Comparison of ENCODE assay signal across 8 cellular contexts in the genomic region with DNA sequence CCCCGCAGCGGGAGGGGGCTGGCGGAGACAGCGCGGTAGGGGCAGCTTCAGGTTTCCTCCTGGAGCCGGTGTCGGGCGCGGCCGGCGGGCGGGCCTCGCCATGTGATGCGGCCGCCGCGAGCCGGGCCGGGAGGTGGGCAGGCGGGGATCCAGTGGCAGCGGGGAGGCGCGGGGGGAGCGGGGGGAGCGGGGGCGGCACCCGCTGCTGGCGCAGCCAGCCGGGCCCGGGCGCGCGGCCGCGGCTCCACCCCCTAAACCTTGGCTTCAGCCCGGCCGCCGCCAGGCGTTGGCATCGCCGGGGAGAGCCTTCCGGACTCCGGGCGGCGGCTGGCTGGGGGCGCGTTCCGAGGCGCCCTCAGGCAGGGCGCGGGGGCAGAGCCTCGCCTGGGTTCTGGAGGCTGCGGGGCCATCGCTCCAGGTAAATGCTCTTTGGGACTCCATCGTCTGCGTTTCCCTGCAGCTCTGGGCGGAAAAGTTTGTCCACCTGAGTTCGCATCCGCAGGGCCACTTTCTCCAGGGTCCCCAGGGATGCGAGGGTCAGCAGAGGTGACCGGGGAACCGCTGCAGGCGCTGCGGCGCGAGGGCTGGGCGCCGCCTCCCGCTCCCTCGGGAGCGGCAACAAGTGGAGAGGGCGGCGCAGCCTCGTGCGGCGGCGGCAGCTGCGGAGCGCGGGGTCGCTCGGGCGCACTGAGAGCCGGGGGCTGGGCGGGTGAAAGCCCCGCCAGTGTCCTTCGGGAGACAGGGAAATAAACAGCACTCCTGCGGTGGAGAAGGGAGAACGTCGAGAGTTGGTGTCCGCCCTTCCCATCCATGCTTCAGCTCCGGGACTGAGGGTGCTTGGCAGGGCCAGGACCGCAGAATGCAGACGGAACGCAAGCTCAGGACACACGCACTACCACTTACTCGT. TPM values are rescaled to one million over a fixed set of nuclear protein-coding genes. Genes with fewer than 3 reads are reported as not detected.
DNase-seq lines count a peak whose midpoint lies in the region; ATAC-seq lines count a peak whose summit lies in the region.

A gene with protein sequence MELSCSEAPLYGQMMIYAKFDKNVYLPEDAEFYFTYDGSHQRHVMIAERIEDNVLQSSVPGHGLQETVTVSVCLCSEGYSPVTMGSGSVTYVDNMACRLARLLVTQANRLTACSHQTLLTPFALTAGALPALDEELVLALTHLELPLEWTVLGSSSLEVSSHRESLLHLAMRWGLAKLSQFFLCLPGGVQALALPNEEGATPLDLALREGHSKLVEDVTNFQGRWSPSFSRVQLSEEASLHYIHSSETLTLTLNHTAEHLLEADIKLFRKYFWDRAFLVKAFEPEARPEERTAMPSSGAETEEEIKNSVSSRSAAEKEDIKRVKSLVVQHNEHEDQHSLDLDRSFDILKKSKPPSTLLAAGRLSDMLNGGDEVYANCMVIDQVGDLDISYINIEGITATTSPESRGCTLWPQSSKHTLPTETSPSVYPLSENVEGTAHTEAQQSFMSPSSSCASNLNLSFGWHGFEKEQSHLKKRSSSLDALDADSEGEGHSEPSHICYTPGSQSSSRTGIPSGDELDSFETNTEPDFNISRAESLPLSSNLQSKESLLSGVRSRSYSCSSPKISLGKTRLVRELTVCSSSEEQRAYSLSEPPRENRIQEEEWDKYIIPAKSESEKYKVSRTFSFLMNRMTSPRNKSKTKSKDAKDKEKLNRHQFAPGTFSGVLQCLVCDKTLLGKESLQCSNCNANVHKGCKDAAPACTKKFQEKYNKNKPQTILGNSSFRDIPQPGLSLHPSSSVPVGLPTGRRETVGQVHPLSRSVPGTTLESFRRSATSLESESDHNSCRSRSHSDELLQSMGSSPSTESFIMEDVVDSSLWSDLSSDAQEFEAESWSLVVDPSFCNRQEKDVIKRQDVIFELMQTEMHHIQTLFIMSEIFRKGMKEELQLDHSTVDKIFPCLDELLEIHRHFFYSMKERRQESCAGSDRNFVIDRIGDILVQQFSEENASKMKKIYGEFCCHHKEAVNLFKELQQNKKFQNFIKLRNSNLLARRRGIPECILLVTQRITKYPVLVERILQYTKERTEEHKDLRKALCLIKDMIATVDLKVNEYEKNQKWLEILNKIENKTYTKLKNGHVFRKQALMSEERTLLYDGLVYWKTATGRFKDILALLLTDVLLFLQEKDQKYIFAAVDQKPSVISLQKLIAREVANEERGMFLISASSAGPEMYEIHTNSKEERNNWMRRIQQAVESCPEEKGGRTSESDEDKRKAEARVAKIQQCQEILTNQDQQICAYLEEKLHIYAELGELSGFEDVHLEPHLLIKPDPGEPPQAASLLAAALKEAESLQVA (N-terminal part only) (plus strand): TSS at position 292 of the 907 bp plus-strand sequence. CDS start 58,656 bp downstream, outside the sequence.

- no peaks in the 10 kb centered on the region; the same call in 1 of the 2 replicates for H3K4me1 ChIP-seq in SJCRH30
- peaks cover 5 to 18% (median 6%) of the 10 kb centered on the region in 3 donors for H3K4me1 ChIP-seq in skeletal muscle tissue (ENCODE audit: control insufficient read depth in 3 of 3, insufficient read depth in 3 of 3, low read length in 3 of 3)

- H3K36me3 ChIP-seq in SJCRH30 = no peaks in the 10 kb centered on the region
- H3K36me3 ChIP-seq in skeletal muscle tissue (ENCODE audit: control insufficient read depth in 3 of 3, insufficient read depth in 3 of 3, low read length in 3 of 3) = no peaks in the 10 kb centered on the region

- no peaks in the 10 kb centered on the region for H3K9me3 ChIP-seq in SJCRH30 (replicated peaks)
- no peaks in the 10 kb centered on the region for H3K9me3 ChIP-seq in skeletal muscle tissue (ENCODE audit: control insufficient read depth in 3 of 3, low read length in 3 of 3)

- peak; percentile 8 for DNase-seq in activated T-cell treated with anti-CD3 and anti-CD28 coated beads for 24 hours (ENCODE audit: low read depth)
- no peak for DNase-seq in activated T-cell treated with anti-CD3 and anti-CD28 coated beads for 4 hours
- peak; percentile 75 to 80 for DNase-seq in SJCRH30
- DNase-seq in caudate nucleus (lab: John Stamatoyannopoulos, UW) = peak in 36 of 61 donors; percentile 3 to 64 (median 32)
- peak; percentile 76 for DNase-seq in iPS-NIHi7 (ENCODE audit: extremely low spot score)

- peak within 1 kb of the TSS; percentile 78 for H3K4me3 ChIP-seq in SJCRH30
- H3K4me3 ChIP-seq in skeletal muscle tissue (ENCODE audit: low read length in 3 of 3) = peak within 1 kb of the TSS; percentile 67 to 79 (median 75)

- H3K9ac ChIP-seq in skeletal muscle tissue (ENCODE audit: low read depth in 1 of 3, low read length in 3 of 3) = peak within 1 kb of the TSS; percentile 61 to 80 (median 63)

- H3K27ac ChIP-seq in SJCRH30 = peak within 1 kb of the TSS; percentile 48; the same call in 1 of the 2 replicates
- no peak within 1 kb of the TSS for H3K27ac ChIP-seq in caudate nucleus (ENCODE audit: low read depth, low read length)
- peak within 1 kb of the TSS; percentile 69 for H3K27ac ChIP-seq in skeletal muscle tissue (ENCODE audit: low read depth, low read length)

- ATAC-seq in HG03442 (IDR thresholded peaks at IDR 0.05; ENCODE audit: unreplicated experiment) (peak; percentile 54), GM19395 (IDR thresholded peaks at IDR 0.05; ENCODE audit: unreplicated experiment) (no peak)

- H3K27me3 ChIP-seq in SJCRH30 (no peaks in the 10 kb centered on the region), skeletal muscle tissue (ENCODE audit: control insufficient read depth in 3 of 3, insufficient read depth in 3 of 3, low read length in 3 of 3) (no peaks in the 10 kb centered on the region)

RNA-seq across cellular contexts. Expression of the gene that starts here (rescaled TPM):
- 5.2 and 5.8 TPM in 2 replicates for total RNA-seq in SJCRH30 (2014; rRNA removed; shearing (Covaris generic))
- 8.4 TPM for total RNA-seq in skeletal muscle tissue
